Comparison of ENCODE assay signal across 16 cellular contexts in the genomic region with DNA sequence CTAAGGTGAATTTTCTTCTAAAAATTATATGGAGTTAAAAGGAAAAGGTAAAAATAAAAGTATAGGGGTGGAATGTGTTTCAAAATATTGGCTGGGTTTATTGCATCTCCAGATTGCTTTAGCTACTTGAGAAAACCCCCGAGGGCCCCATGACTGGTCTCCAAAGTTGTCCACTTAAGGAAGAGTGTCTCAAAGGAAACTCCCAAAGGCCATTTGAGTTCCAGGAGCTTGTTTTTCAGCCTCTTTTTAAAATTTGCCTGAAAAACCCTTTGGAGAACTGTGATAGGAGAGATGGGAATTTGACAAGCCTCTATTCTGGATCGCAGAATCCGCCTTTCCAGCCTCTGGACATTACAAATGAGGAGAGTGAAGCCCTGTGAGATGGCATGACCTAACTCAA.
"Had no signal": no experiment of that assay in that cellular context is flagged by ENCODE, and none has a peak within 500 bp of the region (broad histone marks: within the 10 kb centered on the region; RNA-seq: fewer than 3 reads in every experiment).

No MANE protein-coding gene starts in this region.

- H3K4me3 ChIP-seq: breast epithelium, lower lobe of right lung, ovary, right lobe of liver, thyroid gland, uterus had no signal

- H3K4me1 ChIP-seq: breast epithelium, lower lobe of right lung, thyroid gland, uterus had no signal

- H3K27me3 ChIP-seq: breast epithelium, ovary, right lobe of liver, thyroid gland, uterus had no signal

- DNase-seq: activated CD4-positive, alpha-beta T cell treated with anti-CD3 and anti-CD28 coated beads, Interleukin-2, amount 50 U/mL, for 4 hours; activated gamma-delta T cell; activated T-cell treated with anti-CD3 and anti-CD28 coated beads, Interleukin-2, amount 50 U/mL, for 72 hours; effector memory CD8-positive, alpha-beta T cell; islet precursor cell; lower lobe of right lung; midbrain; ovary; right lobe of liver; stimulated activated CD8-positive, alpha-beta memory T cell treated with anti-CD3 and anti-CD28 coated beads, Interleukin-4, amount 100 ng/mL, for 48 hours; stimulated activated naive CD4-positive, alpha-beta T cell; thyroid gland; uterus; WERI-Rb-1 had no signal

- H3K27ac Mint-ChIP-seq: activated naive CD4-positive, alpha-beta T cell treated with anti-CD3 and anti-CD28 coated beads, Interleukin-2, amount 50 U/mL, for 24 hours; activated T-cell treated with anti-CD3 and anti-CD28 coated beads, Interleukin-2, amount 50 U/mL, for 72 hours; effector memory CD8-positive, alpha-beta T cell had no signal

- ATAC-seq: activated T-cell treated with anti-CD3 and anti-CD28 coated beads, Interleukin-2, amount 50 U/mL, for 72 hours; effector memory CD8-positive, alpha-beta T cell had no signal

- H3K36me3 ChIP-seq: breast epithelium, lower lobe of right lung, ovary, right lobe of liver, thyroid gland, uterus, WERI-Rb-1 had no signal

- H3K4me3 Mint-ChIP-seq: activated naive CD4-positive, alpha-beta T cell treated with anti-CD3 and anti-CD28 coated beads, Interleukin-2, amount 50 U/mL, for 24 hours; activated T-cell treated with anti-CD3 and anti-CD28 coated beads, Interleukin-2, amount 50 U/mL, for 72 hours; effector memory CD8-positive, alpha-beta T cell had no signal

- H3K36me3 Mint-ChIP-seq: activated naive CD4-positive, alpha-beta T cell treated with anti-CD3 and anti-CD28 coated beads, Interleukin-2, amount 50 U/mL, for 24 hours had no signal

- H3K9me3 ChIP-seq: ovary, right lobe of liver, thyroid gland, uterus had no signal

- H3K4me1 Mint-ChIP-seq: activated naive CD4-positive, alpha-beta T cell treated with anti-CD3 and anti-CD28 coated beads, Interleukin-2, amount 50 U/mL, for 24 hours had no signal

- H3K27ac ChIP-seq: breast epithelium, lower lobe of right lung, ovary, right lobe of liver, thyroid gland, uterus, WERI-Rb-1 had no signal
